In genomic region chr13:59806801-59807200, GRCh38 we compare ENCODE assay signal across 19 cellular contexts.
DNase-seq lines count a peak whose midpoint lies in the region; ATAC-seq, FAIRE-seq and TF ChIP-seq lines count a peak whose summit lies in the region.
"Had no signal": no experiment of that assay in that cellular context is flagged by ENCODE, and none has a peak within 500 bp of the region (broad histone marks: within the 10 kb centered on the region; RNA-seq: fewer than 3 reads in every experiment).

No MANE protein-coding gene starts in this region.

- TF ChIP-seq POLR2A in prostate gland (IDR thresholded peaks at IDR 0.05): no peak

- no peak for ATAC-seq in pancreas

- H3K27me3 ChIP-seq in pancreas (no peaks in the 10 kb centered on the region), prostate gland (replicated peaks; ENCODE audit: insufficient read depth) (no peaks in the 10 kb centered on the region)
- H3K27me3 ChIP-seq: BE2C had no signal

- peak; percentile 90 for FAIRE-seq in A204.1 (lab: Jason Lieb, UNC)
- FAIRE-seq in RCC 7860 (lab: Jason Lieb, UNC): peak; percentile 11
- peak; percentile 74 for FAIRE-seq in endometrium (lab: Jason Lieb, UNC)
- FAIRE-seq in pancreas (lab: Jason Lieb, UNC): peak; percentile 91
- FAIRE-seq: GM12891, GM19239 had no signal

- intact Hi-C loops in pancreas (cut with DNase I) (no loop called here), prostate gland (cut with DNase I) (no loop called here)

- H3K4me1 ChIP-seq in pancreas (no peaks in the 10 kb centered on the region), prostate gland (replicated peaks) (no peaks in the 10 kb centered on the region)
- H3K4me1 ChIP-seq: BE2C, HAP-1 had no signal

- H3K4me3 ChIP-seq in pancreas (no peak overlapping the region), prostate gland (no peak overlapping the region)
- H3K4me3 ChIP-seq: GM23248, HAP-1 had no signal

- no peak for DNase-seq in RCC 7860 (ENCODE audit: low spot score)
- no peak for DNase-seq in pancreas
- DNase-seq in DMS 273 treated with DMSO at 0.1 percent for 48 hours (lab: John Stamatoyannopoulos, UW): no peak
- no peak for DNase-seq in NCI-H510A (lab: John Stamatoyannopoulos, UW)
- DNase-seq in prostate gland (ENCODE audit: low spot score): no peak
- DNase-seq: 8988T; ACHN; BE2C; C1 segment of cervical spinal cord; CD4-positive, CD25-positive, alpha-beta regulatory T cell; CD8-positive, alpha-beta memory T cell; COR-L47; GM23248 had no signal

- H3K9me3 ChIP-seq in pancreas: no peaks in the 10 kb centered on the region
- no peaks in the 10 kb centered on the region for H3K9me3 ChIP-seq in prostate gland
- H3K9me3 ChIP-seq: BE2C, HAP-1 had no signal

- H3K36me3 ChIP-seq in pancreas (no peaks in the 10 kb centered on the region), prostate gland (no peaks in the 10 kb centered on the region)
- H3K36me3 ChIP-seq: BE2C, HAP-1 had no signal

- H3K27ac ChIP-seq in pancreas (no peak overlapping the region), prostate gland (no peak overlapping the region)
- H3K27ac ChIP-seq: GM23248, HL-60 had no signal

- no peak for TF ChIP-seq CTCF in pancreas (IDR thresholded peaks at IDR 0.05)
- no peak for TF ChIP-seq CTCF in prostate gland (IDR thresholded peaks at IDR 0.05)
